In genomic region chr7:100566018-100566531, GRCh38 we compare ENCODE assay signal across 25 cellular contexts. TPM values are rescaled to one million over a fixed set of nuclear protein-coding genes. Genes with fewer than 3 reads are reported as not detected.
DNase-seq lines count a peak whose midpoint lies in the region; ATAC-seq lines count a peak whose summit lies in the region.
"Had no signal": no experiment of that assay in that cellular context is flagged by ENCODE, and none has a peak within 500 bp of the region (broad histone marks: within the 10 kb centered on the region; RNA-seq: fewer than 3 reads in every experiment).

No MANE protein-coding gene starts in this region.

- peak overlapping the region; percentile 45 for H3K27ac Mint-ChIP-seq in activated naive CD4-positive, alpha-beta T cell treated with anti-CD3 and anti-CD28 coated beads, Interleukin-2, amount 10 ng/mL, durations not matched to agents 7 days and 5 days
- H3K27ac Mint-ChIP-seq in T-helper 17 cell: peak overlapping the region; percentile 61
- peak overlapping the region; percentile 86 for H3K27ac Mint-ChIP-seq in stimulated activated effector memory CD8-positive, alpha-beta T cell treated with anti-CD3 and anti-CD28 coated beads, Interleukin-12 subunit alpha, Interleukin-12 subunit beta, amount 100 ng/mL, for 72 hours

- H3K27me3 Mint-ChIP-seq in activated naive CD4-positive, alpha-beta T cell treated with anti-CD3 and anti-CD28 coated beads, Interleukin-2, amount 10 ng/mL, durations not matched to agents 7 days and 5 days: peaks cover 22% of the 10 kb centered on the region
- no peaks in the 10 kb centered on the region for H3K27me3 Mint-ChIP-seq in T-helper 17 cell

- H3K9me3 Mint-ChIP-seq in activated naive CD4-positive, alpha-beta T cell treated with anti-CD3 and anti-CD28 coated beads, Interleukin-2, amount 10 ng/mL, durations not matched to agents 7 days and 5 days: no peaks in the 10 kb centered on the region
- H3K9me3 Mint-ChIP-seq in stimulated activated effector memory CD8-positive, alpha-beta T cell treated with anti-CD3 and anti-CD28 coated beads, Interleukin-12 subunit alpha, Interleukin-12 subunit beta, amount 100 ng/mL, for 72 hours: no peaks in the 10 kb centered on the region
- H3K9me3 Mint-ChIP-seq: activated naive CD4-positive, alpha-beta T cell treated with anti-CD3 and anti-CD28 coated beads, Interleukin-2, amount 50 U/mL, for 72 hours had no signal

- peaks cover 13% of the 10 kb centered on the region for H3K36me3 Mint-ChIP-seq in activated naive CD4-positive, alpha-beta T cell treated with anti-CD3 and anti-CD28 coated beads, Interleukin-2, amount 10 ng/mL, durations not matched to agents 7 days and 5 days
- peaks cover 4% of the 10 kb centered on the region for H3K36me3 Mint-ChIP-seq in T-helper 17 cell (ENCODE audit: low read depth)
- H3K36me3 Mint-ChIP-seq in stimulated activated effector memory CD8-positive, alpha-beta T cell treated with anti-CD3 and anti-CD28 coated beads, Interleukin-12 subunit alpha, Interleukin-12 subunit beta, amount 100 ng/mL, for 72 hours: peaks cover 77% of the 10 kb centered on the region

- H3K4me1 Mint-ChIP-seq in activated naive CD4-positive, alpha-beta T cell treated with anti-CD3 and anti-CD28 coated beads, Interleukin-2, amount 10 ng/mL, durations not matched to agents 7 days and 5 days: peaks cover 46% of the 10 kb centered on the region
- peaks cover 18% of the 10 kb centered on the region for H3K4me1 Mint-ChIP-seq in T-helper 17 cell
- peaks cover 42% of the 10 kb centered on the region for H3K4me1 Mint-ChIP-seq in stimulated activated effector memory CD8-positive, alpha-beta T cell treated with anti-CD3 and anti-CD28 coated beads, Interleukin-12 subunit alpha, Interleukin-12 subunit beta, amount 100 ng/mL, for 72 hours

- no peak overlapping the region for H3K4me3 Mint-ChIP-seq in activated naive CD4-positive, alpha-beta T cell treated with anti-CD3 and anti-CD28 coated beads, Interleukin-2, amount 10 ng/mL, durations not matched to agents 7 days and 5 days
- no peak overlapping the region for H3K4me3 Mint-ChIP-seq in T-helper 17 cell
- H3K4me3 Mint-ChIP-seq in stimulated activated effector memory CD8-positive, alpha-beta T cell treated with anti-CD3 and anti-CD28 coated beads, Interleukin-12 subunit alpha, Interleukin-12 subunit beta, amount 100 ng/mL, for 72 hours: no peak overlapping the region

- CTCF ChIA-PET in activated naive CD4-positive, alpha-beta T cell treated with anti-CD3 and anti-CD28 coated beads, Interleukin-2, amount 10 ng/mL, durations not matched to agents 7 days and 5 days (lab: Charles Lee): interaction anchor here (1.1 to 11.5 kb wide), 7 partner anchors 20 to 125 kb away, joined by 3 to 130 read pairs (median 6); partner anchors contain the start of genes FBXO24 and LRCH4

- DNase-seq in activated naive CD4-positive, alpha-beta T cell treated with anti-CD3 and anti-CD28 coated beads, Interleukin-2, amount 10 ng/mL, durations not matched to agents 7 days and 5 days: no peak
- no peak for DNase-seq in activated naive CD4-positive, alpha-beta T cell (lab: John Stamatoyannopoulos, UW)
- DNase-seq in T-helper 17 cell (no peak), islet precursor cell (peak; percentile 50), NCI-H526 treated with DMSO at 0.1 percent for 48 hours (lab: John Stamatoyannopoulos, UW) (no peak), C1 segment of cervical spinal cord (lab: John Stamatoyannopoulos, UW) (no peak)
- DNase-seq in stimulated activated effector memory CD8-positive, alpha-beta T cell treated with anti-CD3 and anti-CD28 coated beads, Interleukin-12 subunit alpha, Interleukin-12 subunit beta, amount 100 ng/mL, for 72 hours (ENCODE audit: low spot score in 2 of 2): no peak
- DNase-seq: activated CD4-positive, alpha-beta T cell treated with anti-CD3 and anti-CD28 coated beads for 48 hours; caudate nucleus; DMS53; mesenchymal stem cell; NCI-H1092 treated with DMSO at 0.1 percent for 48 hours; NCI-H187 treated with DMSO at 0.1 percent for 48 hours; NCI-H524 treated with DMSO at 0.1 percent for 48 hours; occipital lobe; stomach; thyroid gland had no signal

- no peak for ATAC-seq in T-helper 17 cell
- ATAC-seq in stimulated activated effector memory CD8-positive, alpha-beta T cell treated with anti-CD3 and anti-CD28 coated beads, Interleukin-12 subunit alpha, Interleukin-12 subunit beta, amount 100 ng/mL, for 72 hours: no peak
- ATAC-seq in esophagus mucosa: no peak
- ATAC-seq: activated naive CD4-positive, alpha-beta T cell treated with anti-CD3 and anti-CD28 coated beads, Interleukin-2, amount 50 U/mL, for 72 hours; gastroesophageal sphincter had no signal

- H3K9me3 ChIP-seq in T-helper 17 cell (ENCODE audit: control insufficient read depth, low read length, poor library complexity, severe bottlenecking): no peaks in the 10 kb centered on the region
- H3K9me3 ChIP-seq: gastroesophageal sphincter, stomach, thyroid gland, vagina had no signal

RNA-seq across cellular contexts. Expression of gene SAP25, which starts 7.6 kb away (rescaled TPM):
- total RNA-seq in T-helper 17 cell (10 to 100 TPM; 33.1 to 43.1 TPM), esophagus mucosa (0.32 TPM)
- total RNA-seq: fibroblast of lung, H4, hepatocyte, M059J, occipital lobe had no signal

RNA-seq across cellular contexts. Expression of gene LRCH4, which starts 19.9 kb away (rescaled TPM):
- total RNA-seq in T-helper 17 cell (100 to 1,000 TPM; 284 to 305 TPM), esophagus mucosa (19.3 TPM)

RNA-seq across cellular contexts. Expression of gene FBXO24, which starts 20.1 kb away (rescaled TPM):
- under 1 TPM; 0.31 to 0.70 TPM for total RNA-seq in T-helper 17 cell
- total RNA-seq in esophagus mucosa: 0.32 TPM

RNA-seq across cellular contexts. Expression of gene AGFG2, which starts 27.1 kb away (rescaled TPM):
- total RNA-seq in T-helper 17 cell (10 to 100 TPM; 33.1 to 45.9 TPM), esophagus mucosa (19.5 TPM)

RNA-seq across cellular contexts. Expression of gene PCOLCE, which starts 36.1 kb away (rescaled TPM):
- 10 to 100 TPM; 12.6 to 14.7 TPM for total RNA-seq in T-helper 17 cell
- 5.2 TPM for total RNA-seq in esophagus mucosa

Comparison
In these comparisons a context has a peak if more than half of its experiments do, and no peak if none do; other contexts are left out.
1. RNA of gene SAP25, which starts 7.6 kb away (total RNA-seq): 33.1 to 43.1 TPM in T-helper 17 cell; 0.32 TPM in esophagus mucosa (single experiment); every median in the first group is over 10 times any median in the second.
2. RNA of gene LRCH4, which starts 19.9 kb away (total RNA-seq): 284 to 305 TPM in T-helper 17 cell; 19.3 TPM in esophagus mucosa (single experiment); every median in the first group is over 10 times any median in the second.
3. Peak in every context shown above with its lines, with median percentiles within 50 percentile points of each other: H3K27ac Mint-ChIP-seq.